Comparison of ENCODE assay signal across 1 cellular context in genomic region chr14:39113685-39114072, GRCh38.
TF ChIP-seq lines count a peak whose summit lies in the region.

No MANE protein-coding gene starts in this region.

TF ChIP-seq in GM12878, 131 proteins besides CTCF, POLR2A, EP300 and RAD21:
- TF ChIP-seq ZNF384 (IDR thresholded peaks at IDR 0.05; ENCODE audit: borderline replicate concordance, low read depth, low read length) (no peak), IRF5 (IDR thresholded peaks at IDR 0.05; ENCODE audit: borderline replicate concordance) (no peak)
